ENCODE assay signal across 1 cellular context in the genomic region with DNA sequence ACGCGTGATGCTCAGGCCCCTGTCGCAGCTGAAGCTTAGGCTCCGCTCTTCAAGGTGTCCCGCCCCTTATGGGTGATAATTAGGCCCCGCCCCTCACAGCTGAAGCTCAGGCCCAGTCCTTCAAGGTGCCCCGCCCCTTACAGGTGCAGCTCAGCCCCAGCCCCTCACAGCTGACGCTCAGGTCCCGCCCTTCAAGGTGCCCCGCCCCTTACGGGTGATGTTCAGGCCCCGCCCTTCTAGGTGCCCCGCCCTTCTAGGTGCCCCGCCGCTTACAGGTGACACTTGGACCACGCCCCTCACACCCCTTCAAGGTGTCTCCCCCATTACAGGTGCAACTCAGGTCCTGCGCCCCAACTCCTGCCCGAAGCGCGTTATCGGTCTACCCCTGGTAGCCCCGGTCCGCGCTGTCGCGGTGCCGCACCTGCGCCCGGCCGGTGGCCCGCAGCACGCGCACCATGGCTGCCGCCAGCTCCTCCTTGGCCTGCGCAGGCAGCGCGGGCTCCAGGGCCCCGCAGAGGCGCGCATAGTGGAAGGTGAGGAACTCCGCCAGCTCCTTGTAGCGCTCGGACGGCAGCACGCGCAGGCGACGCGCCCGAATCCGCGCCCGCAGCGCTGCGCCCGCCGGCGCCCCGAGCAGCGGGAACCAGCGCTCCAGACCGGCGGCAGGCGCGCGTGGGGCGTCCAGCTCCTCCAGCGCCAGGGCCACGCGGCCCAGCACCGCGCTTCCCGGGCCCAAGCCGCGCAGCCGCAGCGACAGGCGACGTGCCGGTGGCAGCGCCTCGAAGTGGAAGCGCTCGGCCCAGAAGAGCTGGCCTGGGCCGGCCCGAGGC.
TF ChIP-seq lines count a peak whose summit lies in the region.

No MANE protein-coding gene starts in this region.

TF ChIP-seq in WTC11, 78 proteins besides CTCF, POLR2A, EP300 and RAD21 (continued from another document):
- TF ChIP-seq, protein P1, sequence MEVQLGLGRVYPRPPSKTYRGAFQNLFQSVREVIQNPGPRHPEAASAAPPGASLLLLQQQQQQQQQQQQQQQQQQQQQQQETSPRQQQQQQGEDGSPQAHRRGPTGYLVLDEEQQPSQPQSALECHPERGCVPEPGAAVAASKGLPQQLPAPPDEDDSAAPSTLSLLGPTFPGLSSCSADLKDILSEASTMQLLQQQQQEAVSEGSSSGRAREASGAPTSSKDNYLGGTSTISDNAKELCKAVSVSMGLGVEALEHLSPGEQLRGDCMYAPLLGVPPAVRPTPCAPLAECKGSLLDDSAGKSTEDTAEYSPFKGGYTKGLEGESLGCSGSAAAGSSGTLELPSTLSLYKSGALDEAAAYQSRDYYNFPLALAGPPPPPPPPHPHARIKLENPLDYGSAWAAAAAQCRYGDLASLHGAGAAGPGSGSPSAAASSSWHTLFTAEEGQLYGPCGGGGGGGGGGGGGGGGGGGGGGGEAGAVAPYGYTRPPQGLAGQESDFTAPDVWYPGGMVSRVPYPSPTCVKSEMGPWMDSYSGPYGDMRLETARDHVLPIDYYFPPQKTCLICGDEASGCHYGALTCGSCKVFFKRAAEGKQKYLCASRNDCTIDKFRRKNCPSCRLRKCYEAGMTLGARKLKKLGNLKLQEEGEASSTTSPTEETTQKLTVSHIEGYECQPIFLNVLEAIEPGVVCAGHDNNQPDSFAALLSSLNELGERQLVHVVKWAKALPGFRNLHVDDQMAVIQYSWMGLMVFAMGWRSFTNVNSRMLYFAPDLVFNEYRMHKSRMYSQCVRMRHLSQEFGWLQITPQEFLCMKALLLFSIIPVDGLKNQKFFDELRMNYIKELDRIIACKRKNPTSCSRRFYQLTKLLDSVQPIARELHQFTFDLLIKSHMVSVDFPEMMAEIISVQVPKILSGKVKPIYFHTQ (CRISPR knock-in tag; IDR thresholded peaks at IDR 0.05): no peak
